In the genomic region with DNA sequence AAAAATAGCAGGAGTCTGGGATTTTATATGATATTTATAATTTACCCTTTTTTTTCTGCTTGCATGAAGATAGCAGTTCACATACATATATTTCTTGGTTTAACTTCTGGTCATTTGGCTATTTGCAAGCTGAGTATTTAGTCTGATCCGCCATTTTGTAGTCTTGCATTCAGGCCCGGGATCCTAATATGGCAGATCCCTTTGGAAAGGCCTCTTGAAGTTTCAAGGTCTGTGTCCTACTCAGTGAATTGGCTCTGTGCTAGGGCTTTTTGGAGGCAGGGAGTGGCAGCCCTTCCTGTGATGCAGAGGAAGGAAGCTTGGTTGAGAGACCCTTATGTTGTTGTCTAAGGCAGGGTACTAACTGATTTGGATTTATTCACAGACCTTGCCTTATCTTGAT, we compare ENCODE assay signal across 1 cellular context.
TF ChIP-seq lines count a peak whose summit lies in the region.

No MANE protein-coding gene starts in this region.

TF ChIP-seq in HepG2, 621 proteins besides CTCF, POLR2A, EP300 and RAD21:
- TF ChIP-seq CENPBD1 (CRISPR knock-in tag; IDR thresholded peaks at IDR 0.05; ENCODE audit: borderline replicate concordance, low read depth) (no peak), ATF1 (CRISPR knock-in tag; IDR thresholded peaks at IDR 0.05) (no peak), NAIF1 (CRISPR knock-in tag; IDR thresholded peaks at IDR 0.05; ENCODE audit: borderline replicate concordance) (no peak), YEATS2 (CRISPR knock-in tag; IDR thresholded peaks at IDR 0.05; ENCODE audit: borderline replicate concordance) (no peak), ZNF556 (CRISPR knock-in tag; IDR thresholded peaks at IDR 0.05; ENCODE audit: borderline replicate concordance) (no peak), ZNF75D (CRISPR knock-in tag; IDR thresholded peaks at IDR 0.05; ENCODE audit: borderline replicate concordance) (no peak), ZNF780A (CRISPR knock-in tag; IDR thresholded peaks at IDR 0.05) (no peak), NRL (CRISPR knock-in tag; IDR thresholded peaks at IDR 0.05; ENCODE audit: borderline replicate concordance) (no peak), RARG (CRISPR knock-in tag; IDR thresholded peaks at IDR 0.05; ENCODE audit: low read depth) (no peak), RFX1 (IDR thresholded peaks at IDR 0.05) (no peak), POGZ (CRISPR knock-in tag; IDR thresholded peaks at IDR 0.05) (no peak), ZNF83 (CRISPR knock-in tag; IDR thresholded peaks at IDR 0.05; ENCODE audit: borderline replicate concordance) (no peak), ZBTB21 (CRISPR knock-in tag; IDR thresholded peaks at IDR 0.05) (no peak), RERE (CRISPR knock-in tag; IDR thresholded peaks at IDR 0.05; ENCODE audit: low read depth) (no peak), CCDC6 (CRISPR knock-in tag; IDR thresholded peaks at IDR 0.05) (no peak)
- TF ChIP-seq, protein P1, sequence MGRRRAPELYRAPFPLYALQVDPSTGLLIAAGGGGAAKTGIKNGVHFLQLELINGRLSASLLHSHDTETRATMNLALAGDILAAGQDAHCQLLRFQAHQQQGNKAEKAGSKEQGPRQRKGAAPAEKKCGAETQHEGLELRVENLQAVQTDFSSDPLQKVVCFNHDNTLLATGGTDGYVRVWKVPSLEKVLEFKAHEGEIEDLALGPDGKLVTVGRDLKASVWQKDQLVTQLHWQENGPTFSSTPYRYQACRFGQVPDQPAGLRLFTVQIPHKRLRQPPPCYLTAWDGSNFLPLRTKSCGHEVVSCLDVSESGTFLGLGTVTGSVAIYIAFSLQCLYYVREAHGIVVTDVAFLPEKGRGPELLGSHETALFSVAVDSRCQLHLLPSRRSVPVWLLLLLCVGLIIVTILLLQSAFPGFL (CRISPR knock-in tag; IDR thresholded peaks at IDR 0.05), result no peak
- TF ChIP-seq, protein P2, sequence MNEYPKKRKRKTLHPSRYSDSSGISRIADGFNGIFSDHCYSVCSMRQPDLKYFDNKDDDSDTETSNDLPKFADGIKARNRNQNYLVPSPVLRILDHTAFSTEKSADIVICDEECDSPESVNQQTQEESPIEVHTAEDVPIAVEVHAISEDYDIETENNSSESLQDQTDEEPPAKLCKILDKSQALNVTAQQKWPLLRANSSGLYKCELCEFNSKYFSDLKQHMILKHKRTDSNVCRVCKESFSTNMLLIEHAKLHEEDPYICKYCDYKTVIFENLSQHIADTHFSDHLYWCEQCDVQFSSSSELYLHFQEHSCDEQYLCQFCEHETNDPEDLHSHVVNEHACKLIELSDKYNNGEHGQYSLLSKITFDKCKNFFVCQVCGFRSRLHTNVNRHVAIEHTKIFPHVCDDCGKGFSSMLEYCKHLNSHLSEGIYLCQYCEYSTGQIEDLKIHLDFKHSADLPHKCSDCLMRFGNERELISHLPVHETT (CRISPR knock-in tag; conservative IDR thresholded peaks at IDR 0.05), result no peak
